In genomic region chr4:6523251-6523650, GRCh38 we compare ENCODE assay signal across 17 cellular contexts. TPM values are rescaled to one million over a fixed set of nuclear protein-coding genes. Genes with fewer than 3 reads are reported as not detected.
"Had no signal": no experiment of that assay in that cellular context is flagged by ENCODE, and none has a peak within 500 bp of the region (broad histone marks: within the 10 kb centered on the region; RNA-seq: fewer than 3 reads in every experiment).

No MANE protein-coding gene starts in this region.

- H3K4me1 ChIP-seq: psoas muscle had no signal

- H3K4me3 ChIP-seq: lung, psoas muscle had no signal

- H3K36me3 ChIP-seq: WERI-Rb-1 had no signal

- H3K9me3 ChIP-seq: psoas muscle had no signal

- ATAC-seq: activated CD8-positive, alpha-beta T cell treated with anti-CD3 and anti-CD28 coated beads for 36 hours; left colon; natural killer cell treated with Interleukin-12 subunit alpha and Interleukin-12 subunit beta and Interleukin-15 and Interleukin-18, amount 100 ng/mL, for 72 hours; psoas muscle; sciatic nerve had no signal

- DNase-seq: activated CD4-positive, alpha-beta T cell treated with anti-CD3 and anti-CD28 coated beads for 4 hours; activated CD8-positive, alpha-beta T cell treated with anti-CD3 and anti-CD28 coated beads for 36 hours; activated naive CD4-positive, alpha-beta T cell treated with anti-CD3 and anti-CD28 coated beads for 36 hours; central memory CD4-positive, alpha-beta T cell; cortex of kidney; immature natural killer cell; left colon; psoas muscle; stimulated activated naive CD4-positive, alpha-beta T cell; substantia nigra; T1000; WERI-Rb-1 had no signal

- H3K27ac ChIP-seq: psoas muscle, WERI-Rb-1 had no signal

RNA-seq across cellular contexts. Expression of gene PPP2R2C, which starts 50.8 kb away (rescaled TPM):
- total RNA-seq: activated CD8-positive, alpha-beta T cell treated with anti-CD3 and anti-CD28 coated beads for 36 hours; activated naive CD4-positive, alpha-beta T cell treated with anti-CD3 and anti-CD28 coated beads for 36 hours; activated T-helper 1 cell treated with anti-CD3 and anti-CD28 coated beads, Interleukin-12 subunit alpha, Interleukin-12 subunit beta, Interleukin-2, Interleukin-4 antibody, amounts not matched to agents 30 ng/mL and 10 ng/mL and 1 ng/mL, durations not matched to agents 14 hours and 24 hours and 36 hours; epithelial cell of proximal tubule; natural killer cell treated with Interleukin-12 subunit alpha and Interleukin-12 subunit beta and Interleukin-15 and Interleukin-18, amount 100 ng/mL, for 72 hours had no signal
- polyA plus RNA-seq: immature natural killer cell had no signal
